In genomic region chr16:63241476-63241875, GRCh38 we compare ENCODE assay signal across 19 cellular contexts.
"Had no signal": no experiment of that assay in that cellular context is flagged by ENCODE, and none has a peak within 500 bp of the region (broad histone marks: within the 10 kb centered on the region; RNA-seq: fewer than 3 reads in every experiment).

No MANE protein-coding gene starts in this region.

- DNase-seq: IMR-90; Karpas-422; KG1; MG63; NCI-H1092; NCI-H1105 treated with DMSO at 0.1 percent for 48 hours; NCI-H1417 treated with DMSO at 0.1 percent for 48 hours; NCI-H187; NCI-H2029; NCI-H2081 treated with DMSO at 0.1 percent for 48 hours; NCI-H2171; NCI-H526 treated with DMSO at 0.1 percent for 48 hours; NCI-H748 treated with DMSO at 0.1 percent for 48 hours; NK-92 treated with Interleukin-12 subunit alpha and Interleukin-12 subunit beta, amount 100 ng/mL, for 24 hours; PC-3; SHP77; SW 1271; T-cell had no signal

- ATAC-seq: Panc1, PC-3, T-cell had no signal
